Comparison of ENCODE assay signal across 8 cellular contexts in genomic region chr2:232550351-232551261, GRCh38. TPM values are rescaled to one million over a fixed set of nuclear protein-coding genes. Genes with fewer than 3 reads are reported as not detected.
DNase-seq lines count a peak whose midpoint lies in the region; ATAC-seq, FAIRE-seq and TF ChIP-seq lines count a peak whose summit lies in the region.

EIF4E2 (plus strand) TSS chr2:232550689; CDS start chr2:232550725, 36 bp downstream.
TIGD1 (minus strand) TSS chr2:232550557; CDS start chr2:232549882, 675 bp downstream.

- peak within 1 kb of the TSS; percentile 89 for H3K4me2 ChIP-seq in H1 (ENCODE audit: insufficient read depth in 1 of 2, low read depth in 2 of 2, low read length in 2 of 2)
- peak within 1 kb of the TSS; percentile 54 for H3K4me2 ChIP-seq in mesendoderm (ENCODE audit: low read length)

- H3K4me1 ChIP-seq in Caco-2 (no peaks in the 10 kb centered on the region), H1 (replicated peaks in 1 of 4; ENCODE audit: control insufficient read depth in 3 of 4, insufficient read depth in 4 of 4, low read length in 3 of 4) (peaks cover 0 to 6% (median 5%) of the 10 kb centered on the region in 4 experiments; a peak in 6 of 7 replicates), mesendoderm (ENCODE audit: control insufficient read depth, low read depth, low read length) (peaks cover 4% of the 10 kb centered on the region)

- no peaks in the 10 kb centered on the region for H3K27me3 Mint-ChIP-seq in Caco-2 (ENCODE audit: insufficient read depth, unreplicated experiment)

- H2AFZ ChIP-seq in H1 (ENCODE audit: low read length): peak within 1 kb of the TSS; percentile 62; the same call in 1 of the 2 replicates

- 1% methylated on average over 48 of the region's 82 CpGs; no CpG with 5 or more reads in 1 of the 2 experiments for WGBS in H1 (ENCODE audit: extremely low coverage in 1 of 2, insufficient coverage in 1 of 2, insufficient read length in 1 of 2, insufficient replicate concordance in 2 of 2, low coverage in 1 of 2, low lambda C conversion rate in 2 of 2, missing lambda C conversion rate in 1 of 2), 2 experiments
- no CpG with 5 or more reads among the region's 82 CpGs for WGBS in mesendoderm (ENCODE audit: extremely low coverage, insufficient coverage, low lambda C conversion rate)

- peaks cover 33% of the 10 kb centered on the region for H3K36me3 Mint-ChIP-seq in Caco-2 (ENCODE audit: insufficient read depth, unreplicated experiment)

- H4K20me1 ChIP-seq in H1 (replicated peaks in 1 of 2; ENCODE audit: control insufficient read depth in 1 of 2, insufficient read depth in 2 of 2, low read length in 2 of 2): peaks cover 11 to 14% of the 10 kb centered on the region in 2 experiments

- peak within 1 kb of the TSS; percentile 46 for H4K5ac ChIP-seq in H1 (ENCODE audit: insufficient read length, low read depth, low read length)
- no peak within 1 kb of the TSS for H4K5ac ChIP-seq in mesendoderm (ENCODE audit: low read length)

- TF ChIP-seq CTCF in Caco-2 (IDR thresholded peaks at IDR 0.05; ENCODE audit: insufficient read depth in 1 of 2, low read depth in 1 of 2, low read length in 1 of 2, severe bottlenecking in 1 of 2, unreplicated experiment in 1 of 2) (peak in 1 of 2 experiments; percentile 16), H1 (IDR thresholded peaks at IDR 0.05; ENCODE audit: control extremely low read depth in 1 of 3, insufficient read depth in 1 of 3, low read depth in 1 of 3, low read length in 3 of 3) (peak; percentile 18 to 43 (median 39); a peak in 3 of 4 replicates)

- no peaks in the 10 kb centered on the region for H3K4me1 Mint-ChIP-seq in Caco-2 (ENCODE audit: low read depth, unreplicated experiment)

- H3K56ac ChIP-seq in H1 (replicated peaks; ENCODE audit: insufficient read length, low read depth, low read length) (peak within 1 kb of the TSS; percentile 3), mesendoderm (ENCODE audit: low read length) (peak within 1 kb of the TSS; percentile 99)

- H3K23ac ChIP-seq in H1 (ENCODE audit: insufficient read length): no peak within 1 kb of the TSS
- H3K23ac ChIP-seq in mesendoderm (ENCODE audit: low read length): peak within 1 kb of the TSS; percentile 76

- H2BK15ac ChIP-seq in H1 (ENCODE audit: low read length) (no peak within 1 kb of the TSS), mesendoderm (replicated peaks; ENCODE audit: low read depth) (no peak within 1 kb of the TSS)

- DNase-seq in Caco-2 (peak; percentile 94 to 95), HT-29 (ENCODE audit: low spot score) (peak; percentile 94), H1 (ENCODE audit: low read depth in 1 of 2, low spot score in 2 of 2) (peak; percentile 78 to 94), mesendoderm (peak; percentile 98)
- peak; percentile 86 for DNase-seq in NK-92 treated with Interleukin-12 subunit alpha and Interleukin-12 subunit beta, amount 100 ng/mL, for 24 hours (lab: John Stamatoyannopoulos, UW)
- peak; percentile 72 to 83 (median 81) for DNase-seq in activated CD8-positive, alpha-beta memory T cell treated with anti-CD3 and anti-CD28 coated beads for 48 hours (ENCODE audit: low read depth in 2 of 3, low spot score in 2 of 3)
- DNase-seq in stimulated activated CD8-positive, alpha-beta memory T cell treated with anti-CD3 and anti-CD28 coated beads, Interleukin-15, amount 100 ng/mL, for 1 hour (ENCODE audit: low read depth): peak; percentile 80

- H2BK12ac ChIP-seq in H1 (ENCODE audit: low read depth, low read length): peak within 1 kb of the TSS; percentile 64; the same call in 1 of the 2 replicates

- no peak; a peak in 1 of 3 replicates for TF ChIP-seq EP300 in H1 (IDR thresholded peaks at IDR 0.05; ENCODE audit: borderline replicate concordance in 1 of 2, low read depth in 2 of 2, low read length in 2 of 2)

- peak within 1 kb of the TSS; percentile 90 for H3K18ac ChIP-seq in H1 (ENCODE audit: extremely low read depth, low read length)
- H3K18ac ChIP-seq in mesendoderm (ENCODE audit: low read length): peak within 1 kb of the TSS; percentile 88

- POLR2A ChIA-PET in Caco-2 (lab: Charles Lee): interaction anchor here (0.6 to 1.1 kb wide), 5 partner anchors 18 to 883 kb away, joined by 3 to 4 read pairs (median 4); no protein-coding TSS in a partner anchor
- POLR2A ChIA-PET in H1 (lab: Charles Lee; ENCODE audit: partially characterized antibody): interaction anchor here (0.9 to 2.8 kb wide), 11 partner anchors 9 to 83 kb away, joined by 3 to 24 read pairs (median 5); partner anchors contain the start of genes CHRNG, EFHD1 and PRSS56

- peak; percentile 90 for ATAC-seq in GM21360 (IDR thresholded peaks at IDR 0.05; ENCODE audit: unreplicated experiment)

- intact Hi-C loops in Caco-2 (cut with micrococcal nuclease; ENCODE audit: unreplicated experiment): no loop called here

- H3K27ac Mint-ChIP-seq in Caco-2 (ENCODE audit: unreplicated experiment): peak within 1 kb of the TSS; percentile 95

- H3K4me3 Mint-ChIP-seq in Caco-2 (ENCODE audit: unreplicated experiment): peak within 1 kb of the TSS; percentile 88

- no peaks in the 10 kb centered on the region for H3K9me3 ChIP-seq in Caco-2
- no peaks in the 10 kb centered on the region for H3K9me3 ChIP-seq in H1 (ENCODE audit: insufficient read depth in 2 of 2, low read depth in 1 of 2, low read length in 1 of 2)

- H3K4me3 ChIP-seq in Caco-2 (ENCODE audit: low read depth, low read length): peak within 1 kb of the TSS; percentile 50
- peak within 1 kb of the TSS; percentile 81 to 94 (median 90) for H3K4me3 ChIP-seq in H1 (ENCODE audit: extremely low read depth in 1 of 4, insufficient read depth in 2 of 4, low read depth in 3 of 4, low read length in 4 of 4)
- peak within 1 kb of the TSS; percentile 93 for H3K4me3 ChIP-seq in mesendoderm (ENCODE audit: low read length)

- H3K79me2 ChIP-seq in H1 (ENCODE audit: control insufficient read depth in 1 of 2, insufficient read depth in 2 of 2, low read length in 2 of 2) (peaks cover 16 to 71% of the 10 kb centered on the region in 2 experiments), mesendoderm (ENCODE audit: control insufficient read depth, insufficient read depth, low read length) (peaks cover 24% of the 10 kb centered on the region)

- peak within 1 kb of the TSS; percentile 25; the same call in 1 of the 2 replicates for H2AK5ac ChIP-seq in H1 (ENCODE audit: low read depth, low read length)
- H2AK5ac ChIP-seq in mesendoderm (ENCODE audit: low read length): no peak within 1 kb of the TSS

- no TSS peak for BruUV-seq in Caco-2 (replicated peaks; lab: Mats Ljungman, UMichigan)

- H2BK20ac ChIP-seq in H1 (ENCODE audit: low read length): no peak within 1 kb of the TSS

- peaks cover 12% of the 10 kb centered on the region; the same call in 1 of the 2 replicates for H3K23me2 ChIP-seq in H1 (ENCODE audit: low read depth, low read length)

- H3K9ac ChIP-seq in H1 (replicated peaks in 1 of 4; ENCODE audit: extremely low read depth in 1 of 4, low read depth in 3 of 4, low read length in 3 of 4) (peak within 1 kb of the TSS; percentile 90 to 98 (median 94)), mesendoderm (ENCODE audit: low read length) (peak within 1 kb of the TSS; percentile 98)

- no peaks in the 10 kb centered on the region for H3K9me3 Mint-ChIP-seq in Caco-2 (ENCODE audit: unreplicated experiment)

- H2BK5ac ChIP-seq in H1 (ENCODE audit: low read depth, low read length) (peak within 1 kb of the TSS; percentile 92), mesendoderm (ENCODE audit: low read length) (peak within 1 kb of the TSS; percentile 80)

- H3K36me3 ChIP-seq in Caco-2 (ENCODE audit: control insufficient read depth, insufficient read depth, low read length) (no peaks in the 10 kb centered on the region), H1 (ENCODE audit: control insufficient read depth in 2 of 4, insufficient read depth in 4 of 4, low read length in 3 of 4) (peaks cover 0 to 9% (median under 1%) of the 10 kb centered on the region in 4 experiments; a peak in 3 of 8 replicates), mesendoderm (ENCODE audit: control insufficient read depth, insufficient read depth, low read length) (no peaks in the 10 kb centered on the region)

- no peak for TF ChIP-seq RAD21 in H1 (IDR thresholded peaks at IDR 0.05 in 1 of 2, conservative IDR thresholded peaks at IDR 0.05 in 1 of 2; ENCODE audit: low read depth in 2 of 2, low read length in 2 of 2)

- TF ChIP-seq POLR2A in H1 (IDR thresholded peaks at IDR 0.05; ENCODE audit: control extremely low read depth in 1 of 2, low read depth in 2 of 2, low read length in 2 of 2): peak; percentile 89 to 98

- H2BK120ac ChIP-seq in H1 (replicated peaks; ENCODE audit: low read depth, low read length) (no peak within 1 kb of the TSS), mesendoderm (ENCODE audit: low read depth, low read length) (no peak within 1 kb of the TSS)

- CTCF ChIA-PET in Caco-2 (lab: Charles Lee) (no interaction called here), H1 (lab: Charles Lee; ENCODE audit: partially characterized antibody) (interaction anchor here (0.6 to 1.5 kb wide), 4 partner anchors 11 to 50 kb away, joined by 3 to 5 read pairs (median 4); partner anchors contain the start of gene CHRNG)

- H3K27ac ChIP-seq in H1 (ENCODE audit: low read depth, low read length) (peak within 1 kb of the TSS; percentile 88), mesendoderm (ENCODE audit: low read depth, low read length) (peak within 1 kb of the TSS; percentile 93)

- H3K79me1 ChIP-seq in H1 (ENCODE audit: low read depth, low read length) (peaks cover 20% of the 10 kb centered on the region), mesendoderm (ENCODE audit: low read length) (peaks cover 25% of the 10 kb centered on the region)

- H3K27me3 ChIP-seq in Caco-2 (replicated peaks; ENCODE audit: control insufficient read depth, insufficient read depth, low read length): no peaks in the 10 kb centered on the region
- no peaks in the 10 kb centered on the region for H3K27me3 ChIP-seq in H1 (replicated peaks in 1 of 4; ENCODE audit: control insufficient read depth in 3 of 4, extremely low read depth in 1 of 4, insufficient read depth in 3 of 4, low read length in 3 of 4)
- no peaks in the 10 kb centered on the region for H3K27me3 ChIP-seq in mesendoderm (ENCODE audit: insufficient read depth, low read length, poor library complexity)

- no peak for FAIRE-seq in H1 (lab: Jason Lieb, UNC)

- H3K4ac ChIP-seq in H1 (replicated peaks; ENCODE audit: insufficient read length, low read depth, low read length) (no peak within 1 kb of the TSS), mesendoderm (ENCODE audit: low read depth, low read length) (peak within 1 kb of the TSS; percentile 82)

- H3K14ac ChIP-seq in H1 (ENCODE audit: insufficient read length): no peak within 1 kb of the TSS

- no peak within 1 kb of the TSS for H4K91ac ChIP-seq in H1 (replicated peaks; ENCODE audit: insufficient read length, low read length)

- peak within 1 kb of the TSS; percentile 97 for H4K8ac ChIP-seq in H1 (ENCODE audit: extremely low read depth, insufficient read depth, low read length)
- peak within 1 kb of the TSS; percentile 82 for H4K8ac ChIP-seq in mesendoderm (ENCODE audit: low read depth, low read length)

RNA-seq across cellular contexts. Expression of gene EIF4E2, which starts in this region (rescaled TPM):
- total RNA-seq in Caco-2 (2022): 50.8 and 57.2 TPM in 2 replicates
- total RNA-seq in HT-29 (2014; rRNA removed; shearing (Covaris generic)): 77.5 and 87.8 TPM in 2 replicates
- total RNA-seq in H1 (2021; fragmentation: NEBNext Ultra II Directional; extraction: Animal tissue kit (Norgen Biotek cat#: 25700)): 114 and 116 TPM in 2 replicates
- polyA plus RNA-seq in H1 (2011; rRNA removed): 38.0 and 39.4 TPM in 2 replicates
- polyA plus RNA-seq in H1 (2011; cell fraction: cytosol; rRNA removed): 53.4 TPM
- 49.3 TPM for polyA plus RNA-seq in H1 (2011; cell fraction: nucleus; rRNA removed)
- 113 to 126 TPM (median 115 TPM) in 4 replicates for polyA plus RNA-seq in H1 (2012, experiment 1 of 2)
- 73.3 TPM for polyA plus RNA-seq in H1 (2012, experiment 2 of 2)
- polyA plus RNA-seq in H1 (2013, experiment 1 of 2): 56.9 TPM
- 59.0 TPM for polyA plus RNA-seq in H1 (2013, experiment 2 of 2)
- polyA minus RNA-seq in H1 (2011; rRNA and poly(A)+ RNA removed): 40.4 and 45.9 TPM in 2 replicates
- polyA minus RNA-seq in H1 (2011; cell fraction: cytosol; rRNA and poly(A)+ RNA removed): 27.6 TPM
- polyA minus RNA-seq in H1 (2011; cell fraction: nucleus; rRNA and poly(A)+ RNA removed): 36.0 TPM
- 73.2 TPM for polyA plus RNA-seq in mesendoderm (2013, experiment 1 of 2)
- polyA plus RNA-seq in mesendoderm (2013, experiment 2 of 2): 72.6 TPM

RNA-seq across cellular contexts. Expression of gene TIGD1, which starts in this region (rescaled TPM):
- total RNA-seq in Caco-2 (2022): 4.4 TPM in 2 replicates
- 6.0 and 7.0 TPM in 2 replicates for total RNA-seq in HT-29 (2014; rRNA removed; shearing (Covaris generic))
- 7.9 and 8.3 TPM in 2 replicates for total RNA-seq in H1 (2021; fragmentation: NEBNext Ultra II Directional; extraction: Animal tissue kit (Norgen Biotek cat#: 25700))
- 4.2 and 4.7 TPM in 2 replicates for polyA plus RNA-seq in H1 (2011; rRNA removed)
- 6.3 TPM for polyA plus RNA-seq in H1 (2011; cell fraction: cytosol; rRNA removed)
- 7.5 TPM for polyA plus RNA-seq in H1 (2011; cell fraction: nucleus; rRNA removed)
- polyA plus RNA-seq in H1 (2012, experiment 1 of 2): 4.8 to 7.0 TPM (median 5.5 TPM) in 4 replicates
- polyA plus RNA-seq in H1 (2012, experiment 2 of 2): 1.2 TPM
- polyA plus RNA-seq in H1 (2013, experiment 1 of 2): 8.7 TPM
- 7.2 TPM for polyA plus RNA-seq in H1 (2013, experiment 2 of 2)
- polyA minus RNA-seq in H1 (2011; rRNA and poly(A)+ RNA removed): 5.9 and 6.4 TPM in 2 replicates
- polyA minus RNA-seq in H1 (2011; cell fraction: cytosol; rRNA and poly(A)+ RNA removed): 4.4 TPM
- 25.9 TPM for polyA minus RNA-seq in H1 (2011; cell fraction: nucleus; rRNA and poly(A)+ RNA removed)
- polyA plus RNA-seq in mesendoderm (2013, experiment 1 of 2): 4.9 TPM
- 5.1 TPM for polyA plus RNA-seq in mesendoderm (2013, experiment 2 of 2)

Comparison
In these comparisons a context has a peak if more than half of its experiments do, and no peak if none do; other contexts are left out.
1. Peak in every context shown above with its lines: DNase-seq, ATAC-seq, H3K4me3 ChIP-seq and H3K27ac ChIP-seq.